Comparison of ENCODE assay signal across 8 cellular contexts in genomic region chr16:50152386-50152806, GRCh38. TPM values are rescaled to one million over a fixed set of nuclear protein-coding genes. Genes with fewer than 3 reads are reported as not detected.
A peak's percentile ranks its signal among the peaks of the same experiment; 100 is the strongest.
DNase-seq lines count a peak whose midpoint lies in the region; ATAC-seq, FAIRE-seq and TF ChIP-seq lines count a peak whose summit lies in the region.

No MANE protein-coding gene starts in this region.

- no peak for TF ChIP-seq CTCF in kidney (IDR thresholded peaks at IDR 0.05; ENCODE audit: borderline replicate concordance, extremely low read depth, insufficient read depth)

- FAIRE-seq in kidney (lab: Jason Lieb, UNC): no peak

- peaks cover 29% of the 10 kb centered on the region for H3K4me1 Mint-ChIP-seq in T-helper 2 cell treated with Interferon-gamma antibody and Interleukin-4, amounts not matched to agents 5 μg/mL and 100 μg/mL, for 36 hours (ENCODE audit: low read depth)

- no peaks in the 10 kb centered on the region for H3K9me3 Mint-ChIP-seq in T-helper 2 cell treated with Interferon-gamma antibody and Interleukin-4, amounts not matched to agents 5 μg/mL and 100 μg/mL, for 36 hours

- ATAC-seq in GM19395 (IDR thresholded peaks at IDR 0.05; ENCODE audit: unreplicated experiment): peak; percentile 76
- ATAC-seq in HG03460 (IDR thresholded peaks at IDR 0.05; ENCODE audit: unreplicated experiment): peak; percentile 47

- no peaks in the 10 kb centered on the region for H3K9me3 ChIP-seq in kidney (ENCODE audit: control insufficient read depth in 1 of 2, low read length in 2 of 2)

- peaks cover 11% of the 10 kb centered on the region for H3K36me3 Mint-ChIP-seq in T-helper 2 cell treated with Interferon-gamma antibody and Interleukin-4, amounts not matched to agents 5 μg/mL and 100 μg/mL, for 36 hours (ENCODE audit: low read depth)

- H3K27me3 Mint-ChIP-seq in T-helper 2 cell treated with Interferon-gamma antibody and Interleukin-4, amounts not matched to agents 5 μg/mL and 100 μg/mL, for 36 hours (ENCODE audit: low read depth): no peaks in the 10 kb centered on the region

- peak overlapping the region; percentile 86 for H3K4me3 ChIP-seq in kidney (ENCODE audit: low read length in 2 of 2)

- H3K4me1 ChIP-seq in kidney (ENCODE audit: control insufficient read depth in 1 of 2, insufficient read depth in 1 of 2, low read depth in 1 of 2, low read length in 2 of 2): peaks cover 7 to 12% of the 10 kb centered on the region in 2 donors

- peak overlapping the region; percentile 90 for H3K27ac Mint-ChIP-seq in T-helper 2 cell treated with Interferon-gamma antibody and Interleukin-4, amounts not matched to agents 5 μg/mL and 100 μg/mL, for 36 hours

- no peaks in the 10 kb centered on the region for H3K36me3 ChIP-seq in kidney (ENCODE audit: control insufficient read depth in 1 of 2, insufficient read depth in 2 of 2, low read length in 2 of 2)

- peak overlapping the region; percentile 63 to 93 for H3K9ac ChIP-seq in kidney (ENCODE audit: low read length in 2 of 2)

- intact Hi-C loops in kidney (cut with DNase I): no loop called here

- peak overlapping the region; percentile 84 for H3K4me3 Mint-ChIP-seq in T-helper 2 cell treated with Interferon-gamma antibody and Interleukin-4, amounts not matched to agents 5 μg/mL and 100 μg/mL, for 36 hours

- DNase-seq in Ammon's horn (ENCODE audit: low spot score): peak; percentile 60
- DNase-seq in T-helper 2 cell treated with Interferon-gamma antibody and Interleukin-4, amounts not matched to agents 5 μg/mL and 100 μg/mL, for 36 hours (ENCODE audit: low spot score): peak; percentile 83
- DNase-seq in astrocyte of the hippocampus (ENCODE audit: low read depth, low spot score): peak; percentile 58
- no peak for DNase-seq in kidney
- DNase-seq in stimulated activated CD4-positive, alpha-beta T cell treated with anti-CD3 and anti-CD28 coated beads, Interleukin-2, amount 100 ng/mL, for 24 hours: peak; percentile 75 to 78
- no peak for DNase-seq in NCI-H1048 (lab: John Stamatoyannopoulos, UW)

- peak overlapping the region; percentile 97 to 99 for H3K27ac ChIP-seq in kidney (ENCODE audit: low read depth in 2 of 2, low read length in 2 of 2)

RNA-seq across cellular contexts. Expression of gene TENT4B, which starts 0.7 kb away (rescaled TPM):
- total RNA-seq in kidney: 13.2 TPM
- polyA plus RNA-seq in kidney (ENCODE audit: insufficient read depth, low read depth, low replicate concordance): 4.7 TPM

Comparison
In these comparisons a context has a peak if more than half of its experiments do, and no peak if none do; other contexts are left out.
1. DNase-seq: peak in Ammon's horn (single experiment), T-helper 2 cell treated with Interferon-gamma antibody and Interleukin-4, amounts not matched to agents 5 μg/mL and 100 μg/mL, for 36 hours (single experiment), astrocyte of the hippocampus (single experiment) and stimulated activated CD4-positive, alpha-beta T cell treated with anti-CD3 and anti-CD28 coated beads, Interleukin-2, amount 100 ng/mL, for 24 hours (2 of 2); none in kidney (single experiment) and NCI-H1048 (single experiment).